ENCODE assay signal across 17 cellular contexts in genomic region chr10:102916173-102916572, GRCh38. TPM values are rescaled to one million over a fixed set of nuclear protein-coding genes. Genes with fewer than 3 reads are reported as not detected.
A peak's percentile ranks its signal among the peaks of the same experiment; 100 is the strongest.
DNase-seq lines count a peak whose midpoint lies in the region; ATAC-seq and TF ChIP-seq lines count a peak whose summit lies in the region.
"Had no signal": no experiment of that assay in that cellular context is flagged by ENCODE, and none has a peak within 500 bp of the region (broad histone marks: within the 10 kb centered on the region; RNA-seq: fewer than 3 reads in every experiment).

No MANE protein-coding gene starts in this region.

- TF ChIP-seq CTCF in OCI-LY3 (IDR thresholded peaks at IDR 0.05; ENCODE audit: low read depth, low read length) (no peak), osteocyte (IDR thresholded peaks at IDR 0.05) (no peak), upper lobe of right lung (IDR thresholded peaks at IDR 0.05) (no peak), GM10266 (IDR thresholded peaks at IDR 0.05; ENCODE audit: control insufficient read depth, insufficient read depth, low read depth, missing control alignments) (no peak)

- H3K36me3 ChIP-seq in OCI-LY3 (replicated peaks; ENCODE audit: low read depth, low read length), result no peaks in the 10 kb centered on the region
- no peaks in the 10 kb centered on the region for H3K36me3 ChIP-seq in upper lobe of right lung
- H3K36me3 ChIP-seq: SJCRH30 had no signal

- no peaks in the 10 kb centered on the region for H4K20me1 ChIP-seq in OCI-LY3 (ENCODE audit: insufficient read depth, low read length)

- peaks cover 31% of the 10 kb centered on the region for H3K4me1 ChIP-seq in OCI-LY3 (ENCODE audit: low read length)
- H3K4me1 ChIP-seq in upper lobe of right lung, result peaks cover 18% of the 10 kb centered on the region
- H3K4me1 ChIP-seq: SJCRH30 had no signal

- 0 out of 2 replicates have a peak overlapping the region, but pooled peaks have one; percentile 71 for H2AFZ ChIP-seq in OCI-LY3 (ENCODE audit: low read depth, low read length)

- H3K9me3 Mint-ChIP-seq in activated CD8-positive, alpha-beta memory T cell treated with anti-CD3 and anti-CD28 coated beads, Interleukin-2, amount 10 ng/mL, durations not matched to agents 7 days and 5 days (ENCODE audit: low read depth), result no peaks in the 10 kb centered on the region
- no peaks in the 10 kb centered on the region for H3K9me3 Mint-ChIP-seq in osteocyte (ENCODE audit: unreplicated experiment)

- H3K4me2 ChIP-seq in OCI-LY3 (ENCODE audit: low read length), result peak overlapping the region; percentile 82

- H3K27ac ChIP-seq in OCI-LY3 (ENCODE audit: low read length) (no peak overlapping the region), upper lobe of right lung (no peak overlapping the region)
- H3K27ac ChIP-seq: SJCRH30 had no signal

- H3K4me1 Mint-ChIP-seq in activated CD8-positive, alpha-beta memory T cell treated with anti-CD3 and anti-CD28 coated beads, Interleukin-2, amount 10 ng/mL, durations not matched to agents 7 days and 5 days, result peaks cover 45% of the 10 kb centered on the region
- peaks cover 33% of the 10 kb centered on the region for H3K4me1 Mint-ChIP-seq in osteocyte (ENCODE audit: unreplicated experiment)

- peak overlapping the region; percentile 85 for H3K4me3 ChIP-seq in OCI-LY3 (ENCODE audit: low read length)
- H3K4me3 ChIP-seq in upper lobe of right lung, result no peak overlapping the region

- H3K9me3 ChIP-seq in OCI-LY3 (ENCODE audit: insufficient read depth, low read length) (no peaks in the 10 kb centered on the region), upper lobe of right lung (no peaks in the 10 kb centered on the region)
- H3K9me3 ChIP-seq: SJCRH30 had no signal

- H3K36me3 Mint-ChIP-seq in activated CD8-positive, alpha-beta memory T cell treated with anti-CD3 and anti-CD28 coated beads, Interleukin-2, amount 10 ng/mL, durations not matched to agents 7 days and 5 days, result peaks cover 7% of the 10 kb centered on the region
- no peaks in the 10 kb centered on the region for H3K36me3 Mint-ChIP-seq in osteocyte (ENCODE audit: unreplicated experiment)

- H3K27ac Mint-ChIP-seq in activated CD8-positive, alpha-beta memory T cell treated with anti-CD3 and anti-CD28 coated beads, Interleukin-2, amount 10 ng/mL, durations not matched to agents 7 days and 5 days, result no peak overlapping the region
- H3K27ac Mint-ChIP-seq in osteocyte (ENCODE audit: unreplicated experiment), result no peak overlapping the region

- peaks cover 7% of the 10 kb centered on the region for H3K27me3 Mint-ChIP-seq in activated CD8-positive, alpha-beta memory T cell treated with anti-CD3 and anti-CD28 coated beads, Interleukin-2, amount 10 ng/mL, durations not matched to agents 7 days and 5 days
- H3K27me3 Mint-ChIP-seq in osteocyte (ENCODE audit: unreplicated experiment), result peaks cover 23% of the 10 kb centered on the region

- ATAC-seq in activated CD8-positive, alpha-beta memory T cell treated with anti-CD3 and anti-CD28 coated beads, Interleukin-2, amount 10 ng/mL, durations not matched to agents 7 days and 5 days, result no peak
- no peak for ATAC-seq in HG02973 (IDR thresholded peaks at IDR 0.05; ENCODE audit: unreplicated experiment)
- ATAC-seq in upper lobe of right lung, result no peak
- ATAC-seq: left colon had no signal

- H3K27me3 ChIP-seq in OCI-LY3 (ENCODE audit: low read depth, low read length), result no peaks in the 10 kb centered on the region
- H3K27me3 ChIP-seq in upper lobe of right lung, result no peaks in the 10 kb centered on the region
- H3K27me3 ChIP-seq: SJCRH30 had no signal

- no peaks in the 10 kb centered on the region for H3K79me2 ChIP-seq in OCI-LY3 (ENCODE audit: low read length)

- peak overlapping the region; percentile 19; the same call in 1 of the 2 replicates for H3K9ac ChIP-seq in OCI-LY3 (ENCODE audit: low read length)

- intact Hi-C loops in upper lobe of right lung (cut with DNase I), result loop anchor here (10.0 kb wide), 3 partner anchors 149 to 419 kb away; partner anchors contain the start of gene RPEL1

- H3K4me3 Mint-ChIP-seq in activated CD8-positive, alpha-beta memory T cell treated with anti-CD3 and anti-CD28 coated beads, Interleukin-2, amount 10 ng/mL, durations not matched to agents 7 days and 5 days, result peak overlapping the region; percentile 90
- peak overlapping the region; percentile 88 for H3K4me3 Mint-ChIP-seq in osteocyte (ENCODE audit: unreplicated experiment)

- DNase-seq in activated CD8-positive, alpha-beta memory T cell treated with anti-CD3 and anti-CD28 coated beads, Interleukin-2, amount 10 ng/mL, durations not matched to agents 7 days and 5 days, result no peak
- no peak for DNase-seq in activated CD8-positive, alpha-beta memory T cell treated with anti-CD3 and anti-CD28 coated beads, Interleukin-2, amount 50 U/mL, for 4 hours
- DNase-seq in cerebellar cortex (ENCODE audit: low spot score), result peak; percentile 10
- DNase-seq in osteocyte (ENCODE audit: extremely low spot score, unreplicated experiment), result no peak
- no peak for DNase-seq in upper lobe of right lung
- no peak for DNase-seq in GM10266 (ENCODE audit: extremely low spot score)
- DNase-seq: aorta, DMS79 treated with DMSO at 0.1 percent for 48 hours, GOT3, NCI-H1436, NCI-H526 treated with DMSO at 0.1 percent for 48 hours, nucleus accumbens had no signal

- CTCF ChIA-PET in activated CD8-positive, alpha-beta memory T cell treated with anti-CD3 and anti-CD28 coated beads, Interleukin-2, amount 10 ng/mL, durations not matched to agents 7 days and 5 days (lab: Charles Lee), result interaction anchor here (2.8 to 6.2 kb wide), 5 partner anchors 13 to 327 kb away, joined by 37 to 92 read pairs (median 47); partner anchors contain the start of gene RPEL1

RNA-seq across cellular contexts. Expression of gene CNNM2, which starts 1.9 kb away (rescaled TPM):
- total RNA-seq in activated CD8-positive, alpha-beta memory T cell treated with anti-CD3 and anti-CD28 coated beads, Interleukin-2, amount 10 ng/mL, durations not matched to agents 7 days and 5 days, result 10 to 100 TPM in 1 of 2 experiments, 1 to 10 TPM in 1; 8.0 to 10.1 TPM
- total RNA-seq in osteocyte (11.7 and 15.1 TPM in 2 replicates), upper lobe of right lung (12.9 TPM)

RNA-seq across cellular contexts. Expression of gene AS3MT, which starts 46.9 kb away (rescaled TPM):
- total RNA-seq in activated CD8-positive, alpha-beta memory T cell treated with anti-CD3 and anti-CD28 coated beads, Interleukin-2, amount 10 ng/mL, durations not matched to agents 7 days and 5 days, result under 1 TPM in 1 of 2 experiments, not detected in 1; 0.41 TPM
- total RNA-seq in osteocyte (2.7 and 2.8 TPM in 2 replicates), upper lobe of right lung (2.5 TPM)
- total RNA-seq: HT-29 had no signal
